Comparison of ENCODE assay signal across 1 cellular context in genomic region chr1:42681771-42682483, GRCh38.
TF ChIP-seq lines count a peak whose summit lies in the region.

YBX1 (plus strand) TSS chr1:42682418; CDS start chr1:42682566, 148 bp downstream.

TF ChIP-seq in HepG2, 621 proteins besides CTCF, POLR2A, EP300 and RAD21 (continued from another document and continues in another):
- TF ChIP-seq ZBTB39 (CRISPR knock-in tag; IDR thresholded peaks at IDR 0.05) (no peak), KDM1A (CRISPR knock-in tag; IDR thresholded peaks at IDR 0.05) (no peak), ZFP41 (CRISPR knock-in tag; IDR thresholded peaks at IDR 0.05; ENCODE audit: borderline replicate concordance) (0 out of 2 replicates have a peak, but pooled peaks have one; percentile 78), ZNF749 (CRISPR knock-in tag; IDR thresholded peaks at IDR 0.05; ENCODE audit: borderline replicate concordance) (no peak; the same call in 1 of the 2 replicates), ZMYM4 (CRISPR knock-in tag; IDR thresholded peaks at IDR 0.05) (peak; percentile 87), FLYWCH1 (CRISPR knock-in tag; IDR thresholded peaks at IDR 0.05) (no peak), MTA3 (CRISPR knock-in tag; IDR thresholded peaks at IDR 0.05) (no peak), ZNF512B (CRISPR knock-in tag; IDR thresholded peaks at IDR 0.05; ENCODE audit: borderline replicate concordance) (no peak), ZNF615 (CRISPR knock-in tag; IDR thresholded peaks at IDR 0.05; ENCODE audit: borderline replicate concordance) (no peak), HIC2 (CRISPR knock-in tag; IDR thresholded peaks at IDR 0.05; ENCODE audit: low read depth) (no peak; the same call in 1 of the 2 replicates), MIER2 (CRISPR knock-in tag; IDR thresholded peaks at IDR 0.05) (no peak), RBAK (CRISPR knock-in tag; IDR thresholded peaks at IDR 0.05) (no peak), REL (CRISPR knock-in tag; conservative IDR thresholded peaks at IDR 0.05) (0 out of 2 replicates have a peak, but pooled peaks have one; percentile 48), NRL (CRISPR knock-in tag; IDR thresholded peaks at IDR 0.05; ENCODE audit: borderline replicate concordance) (peak; percentile 60; the same call in 1 of the 2 replicates), ZNF382 (CRISPR knock-in tag; IDR thresholded peaks at IDR 0.05; ENCODE audit: borderline replicate concordance) (no peak), KAT8 (CRISPR knock-in tag; IDR thresholded peaks at IDR 0.05) (peak; percentile 89), NFE2L1 (CRISPR knock-in tag; IDR thresholded peaks at IDR 0.05; ENCODE audit: borderline replicate concordance) (no peak), ZBTB42 (CRISPR knock-in tag; IDR thresholded peaks at IDR 0.05) (no peak), MLX (CRISPR knock-in tag; IDR thresholded peaks at IDR 0.05) (no peak; the same call in 1 of the 2 replicates), ZNF317 (CRISPR knock-in tag; IDR thresholded peaks at IDR 0.05) (peak; percentile 51; the same call in 1 of the 2 replicates), NFATC3 (CRISPR knock-in tag; IDR thresholded peaks at IDR 0.05) (peak; percentile 72; the same call in 1 of the 2 replicates), ZNF563 (CRISPR knock-in tag; IDR thresholded peaks at IDR 0.05) (no peak), ZNF609 (CRISPR knock-in tag; IDR thresholded peaks at IDR 0.05; ENCODE audit: borderline replicate concordance) (peak; percentile 38; the same call in 1 of the 2 replicates), HES4 (CRISPR knock-in tag; IDR thresholded peaks at IDR 0.05; ENCODE audit: borderline replicate concordance) (no peak), RFX5 (IDR thresholded peaks at IDR 0.05; ENCODE audit: low read depth, low read length) (no peak), U2AF1 (optimal IDR thresholded peaks at IDR 0.05; ENCODE audit: low read depth, low read length) (no peak), CENPX (CRISPR knock-in tag; IDR thresholded peaks at IDR 0.05) (no peak), BCLAF1 (IDR thresholded peaks at IDR 0.05) (no peak), SRSF9 (IDR thresholded peaks at IDR 0.05; ENCODE audit: borderline replicate concordance, insufficient read depth, low read depth, low read length, poor library complexity, severe bottlenecking) (no peak), CREB1 (IDR thresholded peaks at IDR 0.05) (peak; percentile 55), CREB1 (CRISPR knock-in tag; IDR thresholded peaks at IDR 0.05) (peak; percentile 86), EHMT2 (IDR thresholded peaks at IDR 0.05; ENCODE audit: borderline replicate concordance, low read depth, low read length) (no peak), ZBED4 (CRISPR knock-in tag; IDR thresholded peaks at IDR 0.05; ENCODE audit: borderline replicate concordance) (no peak), HNRNPL (IDR thresholded peaks at IDR 0.05; ENCODE audit: low read depth, low read length) (no peak), RBM22 (optimal IDR thresholded peaks at IDR 0.05; ENCODE audit: low read length) (peak; percentile 16), AGO1 (IDR thresholded peaks at IDR 0.05; ENCODE audit: low read depth, low read length, poor library complexity, severe bottlenecking) (peak; percentile 39), ZNF879 (CRISPR knock-in tag; IDR thresholded peaks at IDR 0.05) (peak; percentile 19; the same call in 1 of the 2 replicates), ZNF792 (CRISPR knock-in tag; IDR thresholded peaks at IDR 0.05) (peak; percentile 65), BATF2 (CRISPR knock-in tag; IDR thresholded peaks at IDR 0.05) (0 out of 2 replicates have a peak, but pooled peaks have one; percentile 73), ZMYM3 (CRISPR knock-in tag; IDR thresholded peaks at IDR 0.05) (no peak), HNF4G (IDR thresholded peaks at IDR 0.05; ENCODE audit: borderline replicate concordance, low read depth, low read length) (no peak), HNF4G (CRISPR knock-in tag; IDR thresholded peaks at IDR 0.05; ENCODE audit: borderline replicate concordance, low read depth) (no peak), ZNF12 (CRISPR knock-in tag; IDR thresholded peaks at IDR 0.05) (0 out of 2 replicates have a peak, but pooled peaks have one; percentile 5), GFI1 (CRISPR knock-in tag; IDR thresholded peaks at IDR 0.05; ENCODE audit: borderline replicate concordance) (no peak)
